34 cellular contexts compared by ENCODE assay signal in genomic region chr3:139180489-139180888, GRCh38.
"Had no signal": no experiment of that assay in that cellular context is flagged by ENCODE, and none has a peak within 500 bp of the region (broad histone marks: within the 10 kb centered on the region; RNA-seq: fewer than 3 reads in every experiment).

No MANE protein-coding gene starts in this region.

- H3K36me3 ChIP-seq: adrenal gland, ascending aorta, brain microvascular endothelial cell, breast epithelium, cardiac muscle cell had no signal

- H3K27me3 ChIP-seq: adrenal gland, ascending aorta, body of pancreas, brain microvascular endothelial cell, breast epithelium, cardiac muscle cell had no signal

- H3K27ac ChIP-seq: adrenal gland, ascending aorta, body of pancreas, brain microvascular endothelial cell, breast epithelium, cardiac muscle cell had no signal

- DNase-seq: activated effector memory CD4-positive, alpha-beta T cell treated with anti-CD3 and anti-CD28 coated beads, Interleukin-2, amount 50 U/mL, for 16 hours; activated effector memory CD4-positive, alpha-beta T cell treated with Interleukin-2 at 50 U/mL for 16 hours; activated gamma-delta T cell; activated gamma-delta T cell treated with Interleukin-2 at 50 U/mL for 16 hours; activated naive CD4-positive, alpha-beta T cell; activated naive CD4-positive, alpha-beta T cell treated with anti-CD3 and anti-CD28 coated beads for 36 hours; activated naive CD4-positive, alpha-beta T cell treated with anti-CD3 and anti-CD28 coated beads, Interleukin-2, amount 10 ng/mL, durations not matched to agents 7 days and 5 days; activated naive CD4-positive, alpha-beta T cell treated with anti-CD3 and anti-CD28 coated beads, Interleukin-2, amount 50 U/mL, for 16 hours; activated naive CD4-positive, alpha-beta T cell treated with Interleukin-2 at 50 U/mL for 16 hours; activated naive CD8-positive, alpha-beta T cell treated with anti-CD3 and anti-CD28 coated beads for 36 hours; activated naive CD8-positive, alpha-beta T cell treated with anti-CD3 and anti-CD28 coated beads, Interleukin-2, amount 10 ng/mL, durations not matched to agents 7 days and 5 days; activated naive CD8-positive, alpha-beta T cell treated with anti-CD3 and anti-CD28 coated beads, Interleukin-2, amount 50 U/mL, for 24 hours; activated T-cell treated with anti-CD3 and anti-CD28 coated beads, Interleukin-2, amount 50 U/mL, for 1 hour; activated T-cell treated with anti-CD3 and anti-CD28 coated beads, Interleukin-2, amount 50 U/mL, for 24 hours; activated T-cell treated with anti-CD3 and anti-CD28 coated beads, Interleukin-2, amount 50 U/mL, for 4 hours; activated T-cell treated with anti-CD3 and anti-CD28 coated beads, Interleukin-2, amount 50 U/mL, for 48 hours; activated T-cell treated with anti-CD3 and anti-CD28 coated beads, Interleukin-2, amount 50 U/mL, for 72 hours; adrenal gland; amniotic stem cell; amygdala; anterior cingulate cortex; aorta; body of pancreas; brain microvascular endothelial cell; caudate nucleus; central memory CD4-positive, alpha-beta T cell; cerebellar nuclear complex had no signal

- H3K9me3 ChIP-seq: body of pancreas had no signal

- FAIRE-seq: astrocyte, bronchial epithelial cell had no signal

- H3K4me1 ChIP-seq: adrenal gland, ascending aorta, breast epithelium had no signal

- H3K4me3 ChIP-seq: adrenal gland, ascending aorta, body of pancreas, breast epithelium, cardiac muscle cell had no signal

- ATAC-seq: activated naive CD4-positive, alpha-beta T cell treated with anti-CD3 and anti-CD28 coated beads, Interleukin-2, amount 50 U/mL, for 72 hours; activated naive CD8-positive, alpha-beta T cell treated with anti-CD3 and anti-CD28 coated beads, Interleukin-2, amount 50 U/mL, for 24 hours; activated T-cell treated with anti-CD3 and anti-CD28 coated beads, Interleukin-2, amount 50 U/mL, for 4 hours; activated T-cell treated with anti-CD3 and anti-CD28 coated beads, Interleukin-2, amount 50 U/mL, for 72 hours; activated T-helper 17 cell treated with anti-CD3 and anti-CD28 coated beads, Interleukin-2, amount 50 U/mL, for 72 hours; body of pancreas had no signal
